ENCODE assay signal across 1 cellular context in the genomic region with DNA sequence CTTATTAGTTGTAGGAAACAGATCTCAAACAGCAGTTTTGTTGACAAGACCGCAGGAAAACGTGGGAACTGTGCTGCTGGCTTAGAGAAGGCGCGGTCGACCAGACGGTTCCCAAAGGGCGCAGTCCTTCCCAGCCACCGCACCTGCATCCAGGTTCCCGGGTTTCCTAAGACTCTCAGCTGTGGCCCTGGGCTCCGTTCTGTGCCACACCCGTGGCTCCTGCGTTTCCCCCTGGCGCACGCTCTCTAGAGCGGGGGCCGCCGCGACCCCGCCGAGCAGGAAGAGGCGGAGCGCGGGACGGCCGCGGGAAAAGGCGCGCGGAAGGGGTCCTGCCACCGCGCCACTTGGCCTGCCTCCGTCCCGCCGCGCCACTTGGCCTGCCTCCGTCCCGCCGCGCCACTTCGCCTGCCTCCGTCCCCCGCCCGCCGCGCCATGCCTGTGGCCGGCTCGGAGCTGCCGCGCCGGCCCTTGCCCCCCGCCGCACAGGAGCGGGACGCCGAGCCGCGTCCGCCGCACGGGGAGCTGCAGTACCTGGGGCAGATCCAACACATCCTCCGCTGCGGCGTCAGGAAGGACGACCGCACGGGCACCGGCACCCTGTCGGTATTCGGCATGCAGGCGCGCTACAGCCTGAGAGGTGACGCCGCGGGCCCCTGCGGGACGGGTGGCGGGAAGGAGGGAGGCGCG.
A peak's percentile ranks its signal among the peaks of the same experiment; 100 is the strongest.
TF ChIP-seq lines count a peak whose summit lies in the region.

A gene (plus strand): TSS at position 343 of the 687 bp plus-strand sequence. CDS start 90 bp downstream, at position 433.

TF ChIP-seq in K562, 482 proteins besides CTCF, POLR2A, EP300 and RAD21 (continued from another document):
- TF ChIP-seq, protein P1, sequence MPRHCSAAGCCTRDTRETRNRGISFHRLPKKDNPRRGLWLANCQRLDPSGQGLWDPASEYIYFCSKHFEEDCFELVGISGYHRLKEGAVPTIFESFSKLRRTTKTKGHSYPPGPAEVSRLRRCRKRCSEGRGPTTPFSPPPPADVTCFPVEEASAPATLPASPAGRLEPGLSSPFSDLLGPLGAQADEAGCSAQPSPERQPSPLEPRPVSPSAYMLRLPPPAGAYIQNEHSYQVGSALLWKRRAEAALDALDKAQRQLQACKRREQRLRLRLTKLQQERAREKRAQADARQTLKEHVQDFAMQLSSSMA (CRISPR knock-in tag; IDR thresholded peaks at IDR 0.05): no peak
- TF ChIP-seq U2AF1 (optimal IDR thresholded peaks at IDR 0.05; ENCODE audit: low read depth, low read length) (peak; percentile 76), NR4A1 (CRISPR knock-in tag; IDR thresholded peaks at IDR 0.05) (no peak), NR4A1 (tag; IDR thresholded peaks at IDR 0.05) (0 out of 2 replicates have a peak, but pooled peaks have one; percentile 40), SMAD3 (CRISPR knock-in tag; conservative IDR thresholded peaks at IDR 0.05) (no peak), ZNF717 (CRISPR knock-in tag; IDR thresholded peaks at IDR 0.05) (no peak), KLF10 (CRISPR knock-in tag; IDR thresholded peaks at IDR 0.05) (no peak), ZNF431 (CRISPR knock-in tag; IDR thresholded peaks at IDR 0.05) (peak; percentile 15; the same call in 1 of the 2 replicates), ZNF197 (CRISPR knock-in tag; IDR thresholded peaks at IDR 0.05; ENCODE audit: low read depth) (no peak), MTA3 (IDR thresholded peaks at IDR 0.05; ENCODE audit: borderline replicate concordance) (peak; percentile 77; the same call in 1 of the 2 replicates), L3MBTL2 (IDR thresholded peaks at IDR 0.05) (peak; percentile 72)
- TF ChIP-seq, protein P2, sequence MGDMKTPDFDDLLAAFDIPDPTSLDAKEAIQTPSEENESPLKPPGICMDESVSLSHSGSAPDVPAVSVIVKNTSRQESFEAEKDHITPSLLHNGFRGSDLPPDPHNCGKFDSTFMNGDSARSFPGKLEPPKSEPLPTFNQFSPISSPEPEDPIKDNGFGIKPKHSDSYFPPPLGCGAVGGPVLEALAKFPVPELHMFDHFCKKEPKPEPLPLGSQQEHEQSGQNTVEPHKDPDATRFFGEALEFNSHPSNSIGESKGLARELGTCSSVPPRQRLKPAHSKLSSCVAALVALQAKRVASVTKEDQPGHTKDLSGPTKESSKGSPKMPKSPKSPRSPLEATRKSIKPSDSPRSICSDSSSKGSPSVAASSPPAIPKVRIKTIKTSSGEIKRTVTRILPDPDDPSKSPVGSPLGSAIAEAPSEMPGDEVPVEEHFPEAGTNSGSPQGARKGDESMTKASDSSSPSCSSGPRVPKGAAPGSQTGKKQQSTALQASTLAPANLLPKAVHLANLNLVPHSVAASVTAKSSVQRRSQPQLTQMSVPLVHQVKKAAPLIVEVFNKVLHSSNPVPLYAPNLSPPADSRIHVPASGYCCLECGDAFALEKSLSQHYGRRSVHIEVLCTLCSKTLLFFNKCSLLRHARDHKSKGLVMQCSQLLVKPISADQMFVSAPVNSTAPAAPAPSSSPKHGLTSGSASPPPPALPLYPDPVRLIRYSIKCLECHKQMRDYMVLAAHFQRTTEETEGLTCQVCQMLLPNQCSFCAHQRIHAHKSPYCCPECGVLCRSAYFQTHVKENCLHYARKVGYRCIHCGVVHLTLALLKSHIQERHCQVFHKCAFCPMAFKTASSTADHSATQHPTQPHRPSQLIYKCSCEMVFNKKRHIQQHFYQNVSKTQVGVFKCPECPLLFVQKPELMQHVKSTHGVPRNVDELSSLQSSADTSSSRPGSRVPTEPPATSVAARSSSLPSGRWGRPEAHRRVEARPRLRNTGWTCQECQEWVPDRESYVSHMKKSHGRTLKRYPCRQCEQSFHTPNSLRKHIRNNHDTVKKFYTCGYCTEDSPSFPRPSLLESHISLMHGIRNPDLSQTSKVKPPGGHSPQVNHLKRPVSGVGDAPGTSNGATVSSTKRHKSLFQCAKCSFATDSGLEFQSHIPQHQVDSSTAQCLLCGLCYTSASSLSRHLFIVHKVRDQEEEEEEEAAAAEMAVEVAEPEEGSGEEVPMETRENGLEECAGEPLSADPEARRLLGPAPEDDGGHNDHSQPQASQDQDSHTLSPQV (IDR thresholded peaks at IDR 0.05): peak; percentile 61
- TF ChIP-seq, protein P3, sequence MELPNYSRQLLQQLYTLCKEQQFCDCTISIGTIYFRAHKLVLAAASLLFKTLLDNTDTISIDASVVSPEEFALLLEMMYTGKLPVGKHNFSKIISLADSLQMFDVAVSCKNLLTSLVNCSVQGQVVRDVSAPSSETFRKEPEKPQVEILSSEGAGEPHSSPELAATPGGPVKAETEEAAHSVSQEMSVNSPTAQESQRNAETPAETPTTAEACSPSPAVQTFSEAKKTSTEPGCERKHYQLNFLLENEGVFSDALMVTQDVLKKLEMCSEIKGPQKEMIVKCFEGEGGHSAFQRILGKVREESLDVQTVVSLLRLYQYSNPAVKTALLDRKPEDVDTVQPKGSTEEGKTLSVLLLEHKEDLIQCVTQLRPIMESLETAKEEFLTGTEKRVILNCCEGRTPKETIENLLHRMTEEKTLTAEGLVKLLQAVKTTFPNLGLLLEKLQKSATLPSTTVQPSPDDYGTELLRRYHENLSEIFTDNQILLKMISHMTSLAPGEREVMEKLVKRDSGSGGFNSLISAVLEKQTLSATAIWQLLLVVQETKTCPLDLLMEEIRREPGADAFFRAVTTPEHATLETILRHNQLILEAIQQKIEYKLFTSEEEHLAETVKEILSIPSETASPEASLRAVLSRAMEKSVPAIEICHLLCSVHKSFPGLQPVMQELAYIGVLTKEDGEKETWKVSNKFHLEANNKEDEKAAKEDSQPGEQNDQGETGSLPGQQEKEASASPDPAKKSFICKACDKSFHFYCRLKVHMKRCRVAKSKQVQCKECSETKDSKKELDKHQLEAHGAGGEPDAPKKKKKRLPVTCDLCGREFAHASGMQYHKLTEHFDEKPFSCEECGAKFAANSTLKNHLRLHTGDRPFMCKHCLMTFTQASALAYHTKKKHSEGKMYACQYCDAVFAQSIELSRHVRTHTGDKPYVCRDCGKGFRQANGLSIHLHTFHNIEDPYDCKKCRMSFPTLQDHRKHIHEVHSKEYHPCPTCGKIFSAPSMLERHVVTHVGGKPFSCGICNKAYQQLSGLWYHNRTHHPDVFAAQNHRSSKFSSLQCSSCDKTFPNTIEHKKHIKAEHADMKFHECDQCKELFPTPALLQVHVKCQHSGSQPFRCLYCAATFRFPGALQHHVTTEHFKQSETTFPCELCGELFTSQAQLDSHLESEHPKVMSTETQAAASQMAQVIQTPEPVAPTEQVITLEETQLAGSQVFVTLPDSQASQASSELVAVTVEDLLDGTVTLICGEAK (IDR thresholded peaks at IDR 0.05): 0 out of 2 replicates have a peak, but pooled peaks have one; percentile 52
- TF ChIP-seq, protein P3 (CRISPR knock-in tag; IDR thresholded peaks at IDR 0.05): no peak
- TF ChIP-seq, protein P4, sequence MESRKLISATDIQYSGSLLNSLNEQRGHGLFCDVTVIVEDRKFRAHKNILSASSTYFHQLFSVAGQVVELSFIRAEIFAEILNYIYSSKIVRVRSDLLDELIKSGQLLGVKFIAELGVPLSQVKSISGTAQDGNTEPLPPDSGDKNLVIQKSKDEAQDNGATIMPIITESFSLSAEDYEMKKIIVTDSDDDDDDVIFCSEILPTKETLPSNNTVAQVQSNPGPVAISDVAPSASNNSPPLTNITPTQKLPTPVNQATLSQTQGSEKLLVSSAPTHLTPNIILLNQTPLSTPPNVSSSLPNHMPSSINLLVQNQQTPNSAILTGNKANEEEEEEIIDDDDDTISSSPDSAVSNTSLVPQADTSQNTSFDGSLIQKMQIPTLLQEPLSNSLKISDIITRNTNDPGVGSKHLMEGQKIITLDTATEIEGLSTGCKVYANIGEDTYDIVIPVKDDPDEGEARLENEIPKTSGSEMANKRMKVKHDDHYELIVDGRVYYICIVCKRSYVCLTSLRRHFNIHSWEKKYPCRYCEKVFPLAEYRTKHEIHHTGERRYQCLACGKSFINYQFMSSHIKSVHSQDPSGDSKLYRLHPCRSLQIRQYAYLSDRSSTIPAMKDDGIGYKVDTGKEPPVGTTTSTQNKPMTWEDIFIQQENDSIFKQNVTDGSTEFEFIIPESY (CRISPR knock-in tag; IDR thresholded peaks at IDR 0.05): no peak
- TF ChIP-seq, protein P5, sequence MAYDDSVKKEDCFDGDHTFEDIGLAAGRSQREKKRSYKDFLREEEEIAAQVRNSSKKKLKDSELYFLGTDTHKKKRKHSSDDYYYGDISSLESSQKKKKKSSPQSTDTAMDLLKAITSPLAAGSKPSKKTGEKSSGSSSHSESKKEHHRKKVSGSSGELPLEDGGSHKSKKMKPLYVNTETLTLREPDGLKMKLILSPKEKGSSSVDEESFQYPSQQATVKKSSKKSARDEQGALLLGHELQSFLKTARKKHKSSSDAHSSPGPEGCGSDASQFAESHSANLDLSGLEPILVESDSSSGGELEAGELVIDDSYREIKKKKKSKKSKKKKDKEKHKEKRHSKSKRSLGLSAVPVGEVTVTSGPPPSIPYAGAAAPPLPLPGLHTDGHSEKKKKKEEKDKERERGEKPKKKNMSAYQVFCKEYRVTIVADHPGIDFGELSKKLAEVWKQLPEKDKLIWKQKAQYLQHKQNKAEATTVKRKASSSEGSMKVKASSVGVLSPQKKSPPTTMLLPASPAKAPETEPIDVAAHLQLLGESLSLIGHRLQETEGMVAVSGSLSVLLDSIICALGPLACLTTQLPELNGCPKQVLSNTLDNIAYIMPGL (CRISPR knock-in tag; IDR thresholded peaks at IDR 0.05): peak; percentile 87; the same call in 1 of the 2 replicates
- TF ChIP-seq, protein P6, sequence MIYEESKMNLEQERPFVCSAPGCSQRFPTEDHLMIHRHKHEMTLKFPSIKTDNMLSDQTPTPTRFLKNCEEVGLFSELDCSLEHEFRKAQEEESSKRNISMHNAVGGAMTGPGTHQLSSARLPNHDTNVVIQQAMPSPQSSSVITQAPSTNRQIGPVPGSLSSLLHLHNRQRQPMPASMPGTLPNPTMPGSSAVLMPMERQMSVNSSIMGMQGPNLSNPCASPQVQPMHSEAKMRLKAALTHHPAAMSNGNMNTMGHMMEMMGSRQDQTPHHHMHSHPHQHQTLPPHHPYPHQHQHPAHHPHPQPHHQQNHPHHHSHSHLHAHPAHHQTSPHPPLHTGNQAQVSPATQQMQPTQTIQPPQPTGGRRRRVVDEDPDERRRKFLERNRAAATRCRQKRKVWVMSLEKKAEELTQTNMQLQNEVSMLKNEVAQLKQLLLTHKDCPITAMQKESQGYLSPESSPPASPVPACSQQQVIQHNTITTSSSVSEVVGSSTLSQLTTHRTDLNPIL (CRISPR knock-in tag; IDR thresholded peaks at IDR 0.05): no peak
- TF ChIP-seq, protein P7, sequence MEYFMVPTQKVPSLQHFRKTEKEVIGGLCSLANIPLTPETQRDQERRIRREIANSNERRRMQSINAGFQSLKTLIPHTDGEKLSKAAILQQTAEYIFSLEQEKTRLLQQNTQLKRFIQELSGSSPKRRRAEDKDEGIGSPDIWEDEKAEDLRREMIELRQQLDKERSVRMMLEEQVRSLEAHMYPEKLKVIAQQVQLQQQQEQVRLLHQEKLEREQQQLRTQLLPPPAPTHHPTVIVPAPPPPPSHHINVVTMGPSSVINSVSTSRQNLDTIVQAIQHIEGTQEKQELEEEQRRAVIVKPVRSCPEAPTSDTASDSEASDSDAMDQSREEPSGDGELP (CRISPR knock-in tag; IDR thresholded peaks at IDR 0.05; ENCODE audit: borderline replicate concordance): peak; percentile 98
